In genomic region chr19:11346104-11346940, GRCh38 we compare ENCODE assay signal across 8 cellular contexts. TPM values are rescaled to one million over a fixed set of nuclear protein-coding genes. Genes with fewer than 3 reads are reported as not detected.
DNase-seq lines count a peak whose midpoint lies in the region; ATAC-seq and TF ChIP-seq lines count a peak whose summit lies in the region.

TSS of gene CCDC159 (plus strand) at chr19:11346519. CDS start at chr19:11346607, 88 bp downstream.
TSS of gene TMEM205 (minus strand) at chr19:11346268. CDS start at chr19:11345619, 649 bp downstream.

- H3K36me3 Mint-ChIP-seq in T-cell = peaks cover 12% of the 10 kb centered on the region

- H3K4me3 ChIP-seq in GM12875 (ENCODE audit: low read depth, low read length) (peak within 1 kb of the TSS; percentile 89), trophoblast cell (ENCODE audit: low read depth, low read length) (peak within 1 kb of the TSS; percentile 80), transverse colon (peak within 1 kb of the TSS; percentile 56 to 76 (median 66))

- no peak within 1 kb of the TSS for H3K18ac ChIP-seq in trophoblast cell (ENCODE audit: low read length)

- DNase-seq in NCI-H1436 (lab: John Stamatoyannopoulos, UW) (peak; percentile 100), T-cell (peak; percentile 89 to 100 (median 99)), cardiac septum (ENCODE audit: low spot score) (peak; percentile 99), trophoblast cell (peak; percentile 99 to 100), transverse colon (peak; percentile 99)

- intact Hi-C loops in cardiac septum (cut with DNase I) = loop anchor here (5.0 kb wide), 1 partner anchor 36 kb away; the partner anchor contains the start of gene EPOR
- intact Hi-C loops in transverse colon (cut with DNase I; ENCODE audit: low total_unique reads) = no loop called here

- H3K4me2 ChIP-seq in trophoblast cell (ENCODE audit: low read length) = peak within 1 kb of the TSS; percentile 90

- TF ChIP-seq CTCF in GM12875 (IDR thresholded peaks at IDR 0.05; ENCODE audit: borderline replicate concordance, insufficient read depth, low read depth, low read length) (0 out of 2 replicates have a peak, but pooled peaks have one; percentile 0), transverse colon (IDR thresholded peaks at IDR 0.05) (peak in 2 of 5 experiments; percentile 7 to 15)

- no peak for TF ChIP-seq EP300 in transverse colon (IDR thresholded peaks at IDR 0.05; ENCODE audit: low read depth)

- H2AK5ac ChIP-seq in trophoblast cell (ENCODE audit: low read length) = no peak within 1 kb of the TSS

- no peak within 1 kb of the TSS for H2BK120ac ChIP-seq in trophoblast cell (ENCODE audit: insufficient read depth, low read length, poor library complexity)

- TF ChIP-seq POLR2A in transverse colon (IDR thresholded peaks at IDR 0.05) = peak; percentile 61

- H3K9me3 Mint-ChIP-seq in T-cell = peaks cover 3 to 5% (median 3%) of the 10 kb centered on the region in 3 donors

- H4K91ac ChIP-seq in trophoblast cell (ENCODE audit: low read depth, low read length) = peak within 1 kb of the TSS; percentile 27

- in situ Hi-C loops in transverse colon (cut with MboI; ENCODE audit: low pct_ligation_motif_present in 1 of 4, low pct_unique_long_range_greater_than_20kb in 1 of 4, low sequenced_read_pairs in 3 of 4) = no loop called here

- ATAC-seq in HG02798 (IDR thresholded peaks at IDR 0.05; ENCODE audit: poor library complexity, unreplicated experiment) (peak; percentile 95), T-cell (replicated peaks in 1 of 4) (peak; percentile 95 to 100 (median 99))

- WGBS in adipose tissue, 3 donors = 0 to 1% (median 0%) methylated on average over 49 to 50 of the region's 50 CpGs
- WGBS in trophoblast cell (ENCODE audit: extremely low coverage, insufficient coverage, insufficient read length) = no CpG with 5 or more reads among the region's 50 CpGs
- 0% methylated on average over 1 to 42 of the region's 50 CpGs for WGBS in transverse colon (ENCODE audit: low coverage in 1 of 2), 2 donors

- no peak within 1 kb of the TSS for H3K4ac ChIP-seq in trophoblast cell (ENCODE audit: low read depth, low read length)

- H2BK5ac ChIP-seq in trophoblast cell (ENCODE audit: low read depth, low read length, poor library complexity) = no peak within 1 kb of the TSS

- peak within 1 kb of the TSS; percentile 84 for H4K12ac ChIP-seq in trophoblast cell (ENCODE audit: low read depth, low read length)

- CTCF ChIA-PET in T-cell (lab: Charles Lee) = interaction anchor here (0.5 to 2.0 kb wide), 5 partner anchors 29 to 1127 kb away, joined by 3 to 18 read pairs (median 4); partner anchors contain the start of gene SWSAP1 (in 1 of the 2)

- peak within 1 kb of the TSS; percentile 65 for H3K9ac ChIP-seq in trophoblast cell (ENCODE audit: low read length)

- H3K9me3 ChIP-seq in trophoblast cell (ENCODE audit: insufficient read depth, low read depth, low read length) (peaks cover 11% of the 10 kb centered on the region), transverse colon (no peaks in the 10 kb centered on the region)

- H3K14ac ChIP-seq in trophoblast cell (ENCODE audit: low read length) = peak within 1 kb of the TSS; percentile 37

- H2AFZ ChIP-seq in trophoblast cell (ENCODE audit: insufficient read depth, low read length, poor library complexity) = peak within 1 kb of the TSS; percentile 82

- no peaks in the 10 kb centered on the region for H3K79me2 ChIP-seq in trophoblast cell (ENCODE audit: control insufficient read depth, insufficient read depth, low read length, poor library complexity)

- peak within 1 kb of the TSS; percentile 93 to 97 (median 97) for H3K4me3 Mint-ChIP-seq in T-cell

- H3K27me3 Mint-ChIP-seq in T-cell = no peaks in the 10 kb centered on the region

- peak within 1 kb of the TSS; percentile 89 to 95 for H3K27ac Mint-ChIP-seq in T-cell

- peaks cover 6 to 7% of the 10 kb centered on the region in 2 experiments for H3K4me1 ChIP-seq in trophoblast cell (ENCODE audit: control insufficient read depth in 1 of 2, insufficient read depth in 2 of 2, low read length in 2 of 2)
- H3K4me1 ChIP-seq in transverse colon = peaks cover 11 to 31% (median 27%) of the 10 kb centered on the region in 4 donors

- no peak within 1 kb of the TSS for H2BK12ac ChIP-seq in trophoblast cell (ENCODE audit: low read length)

- peaks cover 3% of the 10 kb centered on the region for H3K79me1 ChIP-seq in trophoblast cell (ENCODE audit: low read length)

- peak within 1 kb of the TSS; percentile 87 for H4K8ac ChIP-seq in trophoblast cell (ENCODE audit: low read depth, low read length)

- peaks cover 27 to 33% (median 28%) of the 10 kb centered on the region in 3 donors for H3K4me1 Mint-ChIP-seq in T-cell

- no peak within 1 kb of the TSS for H3K27ac ChIP-seq in adipose tissue (ENCODE audit: low read depth, low read length)
- H3K27ac ChIP-seq in trophoblast cell (ENCODE audit: low read depth, low read length) = peak within 1 kb of the TSS; percentile 45
- peak within 1 kb of the TSS; percentile 82 to 92 (median 84) for H3K27ac ChIP-seq in transverse colon

- no peaks in the 10 kb centered on the region for H3K27me3 ChIP-seq in trophoblast cell (ENCODE audit: insufficient read depth, low read length)
- H3K27me3 ChIP-seq in transverse colon = no peaks in the 10 kb centered on the region

- H3K36me3 ChIP-seq in trophoblast cell (ENCODE audit: control insufficient read depth in 1 of 2, insufficient read depth in 2 of 2, low read length in 2 of 2) (no peaks in the 10 kb centered on the region), transverse colon (no peaks in the 10 kb centered on the region)

- POLR2A ChIA-PET in T-cell (lab: Charles Lee) = interaction anchor here (0.6 to 1.6 kb wide), 7 partner anchors 24 to 1805 kb away, joined by 3 to 5 read pairs (median 3); partner anchors contain the start of gene SWSAP1 (in 2 of the 2)

- no peak within 1 kb of the TSS for H3K23ac ChIP-seq in trophoblast cell (ENCODE audit: low read length)

RNA-seq across cellular contexts. Expression of gene CCDC159, which starts in this region (rescaled TPM):
- total RNA-seq in T-cell (10 to 100 TPM; 59.7 to 81.8 (median 69.6) TPM), cardiac septum (24.2 TPM), transverse colon (1,000 to 10,000 TPM in 1 of 4 donors, 10 to 100 TPM in 3; 13.8 to 1,153 (median 26.1) TPM)
- polyA plus RNA-seq in adipose tissue = 10 to 100 TPM; 15.8 to 43.5 (median 20.9) TPM
- polyA plus RNA-seq in trophoblast cell (2013) = 8.3 and 9.9 TPM in 2 replicates

RNA-seq across cellular contexts. Expression of gene TMEM205, which starts in this region (rescaled TPM):
- total RNA-seq in T-cell (10 to 100 TPM; 15.6 to 32.9 (median 27.0) TPM), cardiac septum (75.7 TPM), transverse colon (100 to 1,000 TPM in 2 of 4 donors, 10 to 100 TPM in 2; 18.7 to 163 (median 88.4) TPM)
- polyA plus RNA-seq in adipose tissue = 10 to 100 TPM; 61.4 to 97.8 (median 69.7) TPM
- 42.9 and 43.7 TPM in 2 replicates for polyA plus RNA-seq in trophoblast cell (2013)
